23 cellular contexts compared by ENCODE assay signal in the genomic region with DNA sequence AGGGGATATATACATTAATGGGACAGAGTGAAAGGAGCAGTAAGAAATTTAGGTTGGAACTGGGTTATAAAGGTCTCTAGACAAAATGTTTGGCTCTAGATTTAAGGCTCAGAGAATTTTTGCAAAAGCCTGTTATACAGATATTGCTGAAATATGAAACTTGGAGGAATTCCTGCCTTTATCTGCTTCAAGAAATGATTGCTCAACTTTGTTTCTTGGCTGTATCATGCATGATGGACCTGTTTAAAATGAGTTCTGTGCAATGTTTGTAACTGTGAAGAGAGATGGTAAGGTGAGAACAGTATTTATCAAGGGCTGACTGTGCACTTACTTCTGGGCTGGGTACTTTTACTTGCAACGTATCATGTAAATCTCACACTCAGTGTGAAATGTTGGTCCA. TPM values are rescaled to one million over a fixed set of nuclear protein-coding genes. Genes with fewer than 3 reads are reported as not detected.
DNase-seq lines count a peak whose midpoint lies in the region; ATAC-seq and TF ChIP-seq lines count a peak whose summit lies in the region.
"Had no signal": no experiment of that assay in that cellular context is flagged by ENCODE, and none has a peak within 500 bp of the region (broad histone marks: within the 10 kb centered on the region; RNA-seq: fewer than 3 reads in every experiment).

No MANE protein-coding gene starts in this region.

- no peak for ATAC-seq in GM19467 (IDR thresholded peaks at IDR 0.05; ENCODE audit: unreplicated experiment)
- ATAC-seq in GM21576 (IDR thresholded peaks at IDR 0.05; ENCODE audit: unreplicated experiment): no peak

- H3K27me3 ChIP-seq in suprapubic skin (no peaks in the 10 kb centered on the region), testis (no peaks in the 10 kb centered on the region)
- H3K27me3 ChIP-seq: MG63 had no signal

- H3K4me3 Mint-ChIP-seq in neural crest cell: peak overlapping the region; percentile 18
- H3K4me3 Mint-ChIP-seq: CD14-positive monocyte had no signal

- H3K36me3 Mint-ChIP-seq in neural crest cell (ENCODE audit: low read depth): no peaks in the 10 kb centered on the region

- intact Hi-C loops in testis (cut with DNase I; ENCODE audit: low total_unique reads): no loop called here

- DNase-seq in amniotic epithelial cell (ENCODE audit: low read depth): peak; percentile 77
- peak; percentile 70 for DNase-seq in fibroblast of the aortic adventitia (ENCODE audit: low read depth)
- no peak for DNase-seq in neural crest cell (ENCODE audit: low read depth, low spot score)
- no peak for DNase-seq in suprapubic skin (ENCODE audit: low spot score in 2 of 2)
- DNase-seq in Ammon's horn (ENCODE audit: low spot score): no peak
- no peak for DNase-seq in testis
- DNase-seq: ACHN, AML-193, DMS79, GM23248, MG63, NCI-H1048, NCI-H1436, NCI-H1930, NCI-H345, NCI-H526, PC-9, SIG-M5 had no signal

- H3K27ac Mint-ChIP-seq in neural crest cell (ENCODE audit: unreplicated experiment): no peak overlapping the region

- H3K4me1 ChIP-seq in suprapubic skin (peaks cover 34% of the 10 kb centered on the region), testis (peaks cover 9% of the 10 kb centered on the region)

- peaks cover 41% of the 10 kb centered on the region for H3K27me3 Mint-ChIP-seq in neural crest cell (ENCODE audit: low read depth)

- WGBS in suprapubic skin: 50% methylated on average over 1 of the region's 1 CpG
- 82 to 95% methylated on average over 1 of the region's 1 CpG for WGBS in testis, 2 donors

- H3K4me3 ChIP-seq in fibroblast of the aortic adventitia (ENCODE audit: low read depth, low read length) (no peak overlapping the region), suprapubic skin (peak overlapping the region; percentile 73), testis (no peak overlapping the region)
- H3K4me3 ChIP-seq: GM23248, HAP-1, MG63, PC-9 had no signal

- no peak for TF ChIP-seq EP300 in suprapubic skin (IDR thresholded peaks at IDR 0.05)

- TF ChIP-seq POLR2A in suprapubic skin (IDR thresholded peaks at IDR 0.05) (no peak), testis (IDR thresholded peaks at IDR 0.05) (no peak)

- no peak overlapping the region for H3K27ac ChIP-seq in suprapubic skin
- H3K27ac ChIP-seq in testis: peak overlapping the region in 1 of 2 donors; percentile 25
- H3K27ac ChIP-seq: GM23248, PC-9, RWPE1 had no signal

- H3K36me3 ChIP-seq in suprapubic skin (no peaks in the 10 kb centered on the region), testis (ENCODE audit: low read depth, missing control alignments) (no peaks in the 10 kb centered on the region)
- H3K36me3 ChIP-seq: HAP-1, MG63 had no signal

- H3K9me3 ChIP-seq in suprapubic skin: no peaks in the 10 kb centered on the region
- H3K9me3 ChIP-seq in testis: no peaks in the 10 kb centered on the region
- H3K9me3 ChIP-seq: HAP-1, MG63 had no signal

- TF ChIP-seq CTCF in fibroblast of the aortic adventitia (IDR thresholded peaks at IDR 0.05; ENCODE audit: insufficient read depth, low read length) (no peak), neural crest cell (conservative IDR thresholded peaks at IDR 0.05) (no peak), suprapubic skin (IDR thresholded peaks at IDR 0.05) (no peak), testis (IDR thresholded peaks at IDR 0.05) (no peak)

- H3K4me1 Mint-ChIP-seq in neural crest cell: peaks cover 18% of the 10 kb centered on the region

- no peaks in the 10 kb centered on the region for H3K9me3 Mint-ChIP-seq in neural crest cell

RNA-seq across cellular contexts. Expression of gene CRYBG3, which starts 3.3 kb away (rescaled TPM):
- total RNA-seq in fibroblast of the aortic adventitia (ENCODE audit: low replicate concordance) (23.9 and 28.8 TPM in 2 replicates), neural crest cell (6.5 and 7.3 TPM in 2 replicates), suprapubic skin (10 to 100 TPM; 28.8 to 49.6 (median 33.3) TPM), testis (10 to 100 TPM; 39.7 to 49.8 TPM)
- 47.6 TPM for polyA plus RNA-seq in testis (ENCODE audit: insufficient read depth, low read depth, low replicate concordance)

Comparison
In these comparisons a context has a peak if more than half of its experiments do, and no peak if none do; other contexts are left out.
1. DNase-seq: peak in amniotic epithelial cell (single experiment) and fibroblast of the aortic adventitia (single experiment); none in neural crest cell (single experiment), suprapubic skin (0 of 2), Ammon's horn (single experiment) and testis (single experiment).